Comparison of ENCODE assay signal across 1 cellular context in the genomic region with DNA sequence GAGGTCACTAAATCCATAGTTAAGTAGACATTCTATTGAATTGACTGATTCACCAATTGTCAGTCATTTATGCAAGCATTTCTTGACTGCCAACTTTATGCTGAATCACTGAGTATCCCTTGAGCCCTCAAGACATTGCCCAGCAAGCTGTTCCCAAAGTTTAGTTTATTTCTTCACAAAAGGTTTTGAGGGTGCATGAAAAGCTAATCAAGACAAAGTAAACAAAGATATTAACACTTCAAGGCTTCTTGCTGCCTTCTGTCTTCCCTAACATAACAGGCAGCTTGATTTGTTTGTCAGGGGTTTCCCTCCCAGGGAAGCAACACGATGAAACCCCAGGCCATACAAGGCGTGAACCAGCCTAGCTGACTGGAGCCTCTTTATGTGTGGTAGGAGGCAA.
TF ChIP-seq lines count a peak whose summit lies in the region.

No MANE protein-coding gene starts in this region.

TF ChIP-seq in GM12878, 131 proteins besides CTCF, POLR2A, EP300 and RAD21 (continued from another document):
- TF ChIP-seq ZNF687 (IDR thresholded peaks at IDR 0.05), result no peak
- no peak for TF ChIP-seq NFXL1 (IDR thresholded peaks at IDR 0.05; ENCODE audit: borderline replicate concordance)
- no peak for TF ChIP-seq KDM1A (IDR thresholded peaks at IDR 0.05; ENCODE audit: borderline replicate concordance)
- TF ChIP-seq SIN3A (IDR thresholded peaks at IDR 0.05; ENCODE audit: low read depth, low read length), result no peak
- TF ChIP-seq SPI1 (IDR thresholded peaks at IDR 0.05; ENCODE audit: borderline replicate concordance, insufficient read depth, low read depth, low read length), result no peak
- TF ChIP-seq, protein P1, sequence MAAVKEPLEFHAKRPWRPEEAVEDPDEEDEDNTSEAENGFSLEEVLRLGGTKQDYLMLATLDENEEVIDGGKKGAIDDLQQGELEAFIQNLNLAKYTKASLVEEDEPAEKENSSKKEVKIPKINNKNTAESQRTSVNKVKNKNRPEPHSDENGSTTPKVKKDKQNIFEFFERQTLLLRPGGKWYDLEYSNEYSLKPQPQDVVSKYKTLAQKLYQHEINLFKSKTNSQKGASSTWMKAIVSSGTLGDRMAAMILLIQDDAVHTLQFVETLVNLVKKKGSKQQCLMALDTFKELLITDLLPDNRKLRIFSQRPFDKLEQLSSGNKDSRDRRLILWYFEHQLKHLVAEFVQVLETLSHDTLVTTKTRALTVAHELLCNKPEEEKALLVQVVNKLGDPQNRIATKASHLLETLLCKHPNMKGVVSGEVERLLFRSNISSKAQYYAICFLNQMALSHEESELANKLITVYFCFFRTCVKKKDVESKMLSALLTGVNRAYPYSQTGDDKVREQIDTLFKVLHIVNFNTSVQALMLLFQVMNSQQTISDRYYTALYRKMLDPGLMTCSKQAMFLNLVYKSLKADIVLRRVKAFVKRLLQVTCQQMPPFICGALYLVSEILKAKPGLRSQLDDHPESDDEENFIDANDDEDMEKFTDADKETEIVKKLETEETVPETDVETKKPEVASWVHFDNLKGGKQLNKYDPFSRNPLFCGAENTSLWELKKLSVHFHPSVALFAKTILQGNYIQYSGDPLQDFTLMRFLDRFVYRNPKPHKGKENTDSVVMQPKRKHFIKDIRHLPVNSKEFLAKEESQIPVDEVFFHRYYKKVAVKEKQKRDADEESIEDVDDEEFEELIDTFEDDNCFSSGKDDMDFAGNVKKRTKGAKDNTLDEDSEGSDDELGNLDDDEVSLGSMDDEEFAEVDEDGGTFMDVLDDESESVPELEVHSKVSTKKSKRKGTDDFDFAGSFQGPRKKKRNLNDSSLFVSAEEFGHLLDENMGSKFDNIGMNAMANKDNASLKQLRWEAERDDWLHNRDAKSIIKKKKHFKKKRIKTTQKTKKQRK (IDR thresholded peaks at IDR 0.05; ENCODE audit: low read depth, low read length), result no peak
- no peak for TF ChIP-seq MEF2A (IDR thresholded peaks at IDR 0.05; ENCODE audit: insufficient read depth, low read depth, low read length)
- TF ChIP-seq TCF3 (IDR thresholded peaks at IDR 0.05; ENCODE audit: borderline replicate concordance, insufficient read depth, low read depth, low read length), result no peak
- TF ChIP-seq EED (IDR thresholded peaks at IDR 0.05; ENCODE audit: low read depth), result no peak
- no peak for TF ChIP-seq IKZF1 (conservative IDR thresholded peaks at IDR 0.05)
- no peak for TF ChIP-seq MTA2 (IDR thresholded peaks at IDR 0.05; ENCODE audit: low read depth)
- TF ChIP-seq BACH1 (IDR thresholded peaks at IDR 0.05; ENCODE audit: borderline replicate concordance), result no peak
- no peak for TF ChIP-seq RUNX3 (IDR thresholded peaks at IDR 0.05; ENCODE audit: low read length)
